1 cellular context compared by ENCODE assay signal in the genomic region with DNA sequence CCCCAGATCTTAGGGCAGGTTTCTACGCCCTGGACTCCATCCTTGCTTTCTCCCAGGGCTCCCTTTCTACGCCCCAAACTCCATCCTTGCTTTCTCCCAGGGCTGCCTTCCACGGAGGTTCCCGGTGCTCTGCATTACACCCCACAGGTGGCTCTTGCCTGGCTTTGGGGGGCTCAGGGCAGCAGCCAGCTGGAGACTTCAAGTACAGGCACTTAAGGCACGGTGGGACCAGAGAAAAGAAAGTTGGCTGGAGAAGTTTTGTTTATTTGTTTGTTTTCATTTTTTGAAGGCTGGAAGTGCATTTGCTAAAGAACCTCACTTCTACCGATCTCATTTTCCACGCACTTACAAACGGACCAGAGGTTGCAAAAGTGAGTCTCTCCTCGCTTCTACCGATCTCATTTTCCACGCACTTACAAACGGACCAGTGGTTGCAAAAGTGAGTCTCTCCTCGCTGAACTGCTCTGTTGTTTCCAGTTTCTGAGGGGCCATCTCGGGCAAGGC.
A peak's percentile ranks its signal among the peaks of the same experiment; 100 is the strongest.
TF ChIP-seq lines count a peak whose summit lies in the region.

No MANE protein-coding gene starts in this region.

TF ChIP-seq in GM23338, 12 proteins besides CTCF, POLR2A, EP300 and RAD21 (continued from another document):
- TF ChIP-seq, protein P1, sequence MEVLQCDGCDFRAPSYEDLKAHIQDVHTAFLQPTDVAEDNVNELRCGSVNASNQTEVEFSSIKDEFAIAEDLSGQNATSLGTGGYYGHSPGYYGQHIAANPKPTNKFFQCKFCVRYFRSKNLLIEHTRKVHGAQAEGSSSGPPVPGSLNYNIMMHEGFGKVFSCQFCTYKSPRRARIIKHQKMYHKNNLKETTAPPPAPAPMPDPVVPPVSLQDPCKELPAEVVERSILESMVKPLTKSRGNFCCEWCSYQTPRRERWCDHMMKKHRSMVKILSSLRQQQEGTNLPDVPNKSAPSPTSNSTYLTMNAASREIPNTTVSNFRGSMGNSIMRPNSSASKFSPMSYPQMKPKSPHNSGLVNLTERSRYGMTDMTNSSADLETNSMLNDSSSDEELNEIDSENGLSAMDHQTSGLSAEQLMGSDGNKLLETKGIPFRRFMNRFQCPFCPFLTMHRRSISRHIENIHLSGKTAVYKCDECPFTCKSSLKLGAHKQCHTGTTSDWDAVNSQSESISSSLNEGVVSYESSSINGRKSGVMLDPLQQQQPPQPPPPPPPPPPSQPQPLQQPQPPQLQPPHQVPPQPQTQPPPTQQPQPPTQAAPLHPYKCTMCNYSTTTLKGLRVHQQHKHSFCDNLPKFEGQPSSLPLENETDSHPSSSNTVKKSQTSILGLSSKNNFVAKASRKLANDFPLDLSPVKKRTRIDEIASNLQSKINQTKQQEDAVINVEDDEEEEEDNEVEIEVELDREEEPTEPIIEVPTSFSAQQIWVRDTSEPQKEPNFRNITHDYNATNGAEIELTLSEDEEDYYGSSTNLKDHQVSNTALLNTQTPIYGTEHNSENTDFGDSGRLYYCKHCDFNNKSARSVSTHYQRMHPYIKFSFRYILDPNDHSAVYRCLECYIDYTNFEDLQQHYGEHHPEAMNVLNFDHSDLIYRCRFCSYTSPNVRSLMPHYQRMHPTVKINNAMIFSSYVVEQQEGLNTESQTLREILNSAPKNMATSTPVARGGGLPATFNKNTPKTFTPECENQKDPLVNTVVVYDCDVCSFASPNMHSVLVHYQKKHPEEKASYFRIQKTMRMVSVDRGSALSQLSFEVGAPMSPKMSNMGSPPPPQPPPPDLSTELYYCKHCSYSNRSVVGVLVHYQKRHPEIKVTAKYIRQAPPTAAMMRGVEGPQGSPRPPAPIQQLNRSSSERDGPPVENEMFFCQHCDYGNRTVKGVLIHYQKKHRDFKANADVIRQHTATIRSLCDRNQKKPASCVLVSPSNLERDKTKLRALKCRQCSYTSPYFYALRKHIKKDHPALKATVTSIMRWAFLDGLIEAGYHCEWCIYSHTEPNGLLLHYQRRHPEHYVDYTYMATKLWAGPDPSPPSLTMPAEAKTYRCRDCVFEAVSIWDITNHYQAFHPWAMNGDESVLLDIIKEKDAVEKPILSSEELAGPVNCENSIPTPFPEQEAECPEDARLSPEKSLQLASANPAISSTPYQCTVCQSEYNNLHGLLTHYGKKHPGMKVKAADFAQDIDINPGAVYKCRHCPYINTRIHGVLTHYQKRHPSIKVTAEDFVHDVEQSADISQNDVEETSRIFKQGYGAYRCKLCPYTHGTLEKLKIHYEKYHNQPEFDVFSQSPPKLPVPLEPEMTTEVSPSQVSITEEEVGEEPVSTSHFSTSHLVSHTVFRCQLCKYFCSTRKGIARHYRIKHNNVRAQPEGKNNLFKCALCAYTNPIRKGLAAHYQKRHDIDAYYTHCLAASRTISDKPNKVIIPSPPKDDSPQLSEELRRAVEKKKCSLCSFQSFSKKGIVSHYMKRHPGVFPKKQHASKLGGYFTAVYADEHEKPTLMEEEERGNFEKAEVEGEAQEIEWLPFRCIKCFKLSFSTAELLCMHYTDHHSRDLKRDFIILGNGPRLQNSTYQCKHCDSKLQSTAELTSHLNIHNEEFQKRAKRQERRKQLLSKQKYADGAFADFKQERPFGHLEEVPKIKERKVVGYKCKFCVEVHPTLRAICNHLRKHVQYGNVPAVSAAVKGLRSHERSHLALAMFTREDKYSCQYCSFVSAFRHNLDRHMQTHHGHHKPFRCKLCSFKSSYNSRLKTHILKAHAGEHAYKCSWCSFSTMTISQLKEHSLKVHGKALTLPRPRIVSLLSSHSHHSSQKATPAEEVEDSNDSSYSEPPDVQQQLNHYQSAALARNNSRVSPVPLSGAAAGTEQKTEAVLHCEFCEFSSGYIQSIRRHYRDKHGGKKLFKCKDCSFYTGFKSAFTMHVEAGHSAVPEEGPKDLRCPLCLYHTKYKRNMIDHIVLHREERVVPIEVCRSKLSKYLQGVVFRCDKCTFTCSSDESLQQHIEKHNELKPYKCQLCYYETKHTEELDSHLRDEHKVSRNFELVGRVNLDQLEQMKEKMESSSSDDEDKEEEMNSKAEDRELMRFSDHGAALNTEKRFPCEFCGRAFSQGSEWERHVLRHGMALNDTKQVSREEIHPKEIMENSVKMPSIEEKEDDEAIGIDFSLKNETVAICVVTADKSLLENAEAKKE (CRISPR knock-in tag; IDR thresholded peaks at IDR 0.05), result 0 out of 2 replicates have a peak, but pooled peaks have one; percentile 15
